In the genomic region with DNA sequence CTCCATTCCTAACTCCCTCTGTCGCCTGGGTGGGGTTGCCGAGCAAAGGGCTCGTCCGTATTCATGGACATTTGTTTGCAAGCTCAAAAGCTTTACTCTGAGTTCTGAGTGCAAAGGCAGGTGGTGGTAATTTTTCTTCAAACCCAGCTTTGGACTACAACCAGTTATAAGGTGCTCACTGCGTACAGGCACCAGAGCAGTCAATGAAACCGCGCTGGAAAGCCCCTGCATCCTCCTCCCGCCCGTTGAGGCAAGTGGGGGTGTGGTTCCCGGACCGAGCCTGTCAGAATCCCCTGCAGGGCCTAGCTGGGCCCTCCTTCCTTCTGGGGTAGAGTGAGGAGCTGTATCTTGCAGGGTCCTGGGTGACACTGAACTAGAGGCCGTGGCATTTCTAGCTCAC, we compare ENCODE assay signal across 9 cellular contexts. TPM values are rescaled to one million over a fixed set of nuclear protein-coding genes. Genes with fewer than 3 reads are reported as not detected.
DNase-seq lines count a peak whose midpoint lies in the region; ATAC-seq and TF ChIP-seq lines count a peak whose summit lies in the region.
"Had no signal": no experiment of that assay in that cellular context is flagged by ENCODE, and none has a peak within 500 bp of the region (broad histone marks: within the 10 kb centered on the region; RNA-seq: fewer than 3 reads in every experiment).

No MANE protein-coding gene starts in this region.

- POLR2A ChIA-PET in MCF 10A (lab: Yijun Ruan, JAX) (interaction anchor here (0.6 to 1.7 kb wide), 3 partner anchors 11 to 48 kb away, joined by 3 to 5 read pairs (median 3); no protein-coding TSS in a partner anchor), SK-N-SH (lab: Yijun Ruan, JAX) (no interaction called here)

- H3K4me3 ChIP-seq in breast epithelium = peak overlapping the region; percentile 6 to 49 (median 26)
- H3K4me3 ChIP-seq in suprapubic skin = peak overlapping the region; percentile 36
- no peak overlapping the region for H3K4me3 ChIP-seq in SK-N-SH (ENCODE audit: low read depth in 2 of 2, low read length in 1 of 2)

- no peaks in the 10 kb centered on the region for H3K9me3 Mint-ChIP-seq in MCF 10A (ENCODE audit: unreplicated experiment)

- H3K36me3 ChIP-seq in breast epithelium = no peaks in the 10 kb centered on the region
- H3K36me3 ChIP-seq in suprapubic skin = no peaks in the 10 kb centered on the region
- H3K36me3 ChIP-seq in SK-N-SH (replicated peaks in 1 of 2; ENCODE audit: control insufficient read depth in 1 of 2, insufficient read depth in 2 of 2, low read length in 1 of 2) = no peaks in the 10 kb centered on the region

- no peaks in the 10 kb centered on the region for H3K36me3 Mint-ChIP-seq in MCF 10A (ENCODE audit: insufficient read depth, unreplicated experiment)

- H3K27me3 ChIP-seq in breast epithelium (no peaks in the 10 kb centered on the region), suprapubic skin (no peaks in the 10 kb centered on the region), SK-N-SH (ENCODE audit: insufficient read depth) (no peaks in the 10 kb centered on the region)

- no peak for TF ChIP-seq RAD21 in SK-N-SH (IDR thresholded peaks at IDR 0.05; ENCODE audit: low read length)

- no peak for TF ChIP-seq POLR2A in breast epithelium (IDR thresholded peaks at IDR 0.05)
- TF ChIP-seq POLR2A in suprapubic skin (IDR thresholded peaks at IDR 0.05) = no peak

- intact Hi-C loops in breast epithelium (cut with DNase I; ENCODE audit: low total_unique reads) = loop anchor here (5.0 kb wide), 1 partner anchor 1738 kb away; no protein-coding TSS in a partner anchor
- intact Hi-C loops in MCF 10A (cut with micrococcal nuclease) = no loop called here

- 55% methylated on average over 11 of the region's 12 CpGs for WGBS in suprapubic skin
- WGBS in SK-N-SH (ENCODE audit: low lambda C conversion rate) = 92% methylated on average over 12 of the region's 12 CpGs

- CTCF ChIA-PET in MCF 10A (lab: Yijun Ruan, JAX) (interaction anchor here (0.6 to 2.2 kb wide), 17 partner anchors 9 to 564 kb away, joined by 3 to 9 read pairs (median 4); no protein-coding TSS in a partner anchor), SK-N-SH (lab: Yijun Ruan, JAX) (interaction anchor here (0.7 to 8.6 kb wide), 8 partner anchors 9 to 155 kb away, joined by 3 to 55 read pairs (median 6); no protein-coding TSS in a partner anchor)

- ATAC-seq in HG03565 (IDR thresholded peaks at IDR 0.05; ENCODE audit: unreplicated experiment) (peak; percentile 37), GM21367 (IDR thresholded peaks at IDR 0.05; ENCODE audit: unreplicated experiment) (no peak)

- H3K9me3 ChIP-seq in breast epithelium (no peaks in the 10 kb centered on the region), suprapubic skin (no peaks in the 10 kb centered on the region), SK-N-SH (no peaks in the 10 kb centered on the region)

- H4K20me1 ChIP-seq in SK-N-SH (ENCODE audit: insufficient read depth) = no peaks in the 10 kb centered on the region

- TF ChIP-seq CTCF in breast epithelium (IDR thresholded peaks at IDR 0.05) (no peak), MCF 10A (IDR thresholded peaks at IDR 0.05; ENCODE audit: unreplicated experiment) (no peak), suprapubic skin (IDR thresholded peaks at IDR 0.05) (no peak), SK-N-SH (IDR thresholded peaks at IDR 0.05) (no peak)

- H2AFZ ChIP-seq in SK-N-SH (ENCODE audit: low read depth) = no peak overlapping the region

- H3F3A ChIP-seq in SK-N-SH (replicated peaks; ENCODE audit: insufficient read depth) = no peaks in the 10 kb centered on the region

- no peak overlapping the region for H3K27ac Mint-ChIP-seq in MCF 10A (ENCODE audit: low read depth, unreplicated experiment)

- TF ChIP-seq EP300 in suprapubic skin (IDR thresholded peaks at IDR 0.05) (no peak), SK-N-SH (IDR thresholded peaks at IDR 0.05; ENCODE audit: borderline replicate concordance in 1 of 2, low read depth in 1 of 2, low read length in 1 of 2) (no peak)

- H3K4me1 Mint-ChIP-seq in MCF 10A (ENCODE audit: insufficient read depth, unreplicated experiment) = no peaks in the 10 kb centered on the region

- no peaks in the 10 kb centered on the region for H3K27me3 Mint-ChIP-seq in MCF 10A (ENCODE audit: insufficient read depth, unreplicated experiment)

- H3K9me2 ChIP-seq in SK-N-SH = no peaks in the 10 kb centered on the region

- no peak overlapping the region for H3K4me2 ChIP-seq in SK-N-SH

- no peaks in the 10 kb centered on the region for H3K79me2 ChIP-seq in SK-N-SH (ENCODE audit: insufficient read depth)

- no peak overlapping the region for H3K4me3 Mint-ChIP-seq in MCF 10A (ENCODE audit: unreplicated experiment)

- no peak overlapping the region for H3K9ac ChIP-seq in SK-N-SH

- H3K4me1 ChIP-seq in breast epithelium (no peaks in the 10 kb centered on the region), suprapubic skin (peaks cover 11% of the 10 kb centered on the region), SK-N-SH (ENCODE audit: control insufficient read depth in 1 of 2, insufficient read depth in 2 of 2, low read depth in 1 of 2, low read length in 1 of 2) (peaks cover 0 to 4% of the 10 kb centered on the region in 2 experiments; a peak in 1 of 4 replicates)

- H3K27ac ChIP-seq in breast epithelium (no peak overlapping the region), suprapubic skin (no peak overlapping the region), SK-N-SH (ENCODE audit: low read depth in 2 of 2, low read length in 1 of 2) (no peak overlapping the region)

- BruUV-seq in MCF 10A (replicated peaks; lab: Mats Ljungman, UMichigan) = no TSS peak

- DNase-seq in breast epithelium (ENCODE audit: low spot score in 2 of 2) (no peak), MCF 10A (ENCODE audit: unreplicated experiment) (no peak), suprapubic skin (ENCODE audit: low spot score in 2 of 2) (no peak), SK-N-SH (no peak), DMS53 (lab: John Stamatoyannopoulos, UW) (no peak)
- peak; percentile 39 for DNase-seq in activated gamma-delta T cell treated with anti-CD3 and anti-CD28 coated beads, Interleukin-2, amount 50 U/mL, for 16 hours (ENCODE audit: low read depth)

TF ChIP-seq in SK-N-SH, 30 proteins besides CTCF, POLR2A, EP300 and RAD21 (continues in another document):
- TF ChIP-seq RCOR1 (IDR thresholded peaks at IDR 0.05; ENCODE audit: low read length) (no peak), POLR2AphosphoS5 (IDR thresholded peaks at IDR 0.05; ENCODE audit: low read depth, low read length) (no peak), MEF2A (IDR thresholded peaks at IDR 0.05; ENCODE audit: borderline replicate concordance, low read depth) (no peak), FOXJ3 (CRISPR knock-in tag; IDR thresholded peaks at IDR 0.05) (no peak), CHD2 (IDR thresholded peaks at IDR 0.05; ENCODE audit: low read length, partially characterized antibody) (no peak), GABPA (IDR thresholded peaks at IDR 0.05; ENCODE audit: low read depth) (no peak), EZH2phosphoT487 (IDR thresholded peaks at IDR 0.05; ENCODE audit: borderline replicate concordance, low read depth) (no peak)
- TF ChIP-seq, protein P1, sequence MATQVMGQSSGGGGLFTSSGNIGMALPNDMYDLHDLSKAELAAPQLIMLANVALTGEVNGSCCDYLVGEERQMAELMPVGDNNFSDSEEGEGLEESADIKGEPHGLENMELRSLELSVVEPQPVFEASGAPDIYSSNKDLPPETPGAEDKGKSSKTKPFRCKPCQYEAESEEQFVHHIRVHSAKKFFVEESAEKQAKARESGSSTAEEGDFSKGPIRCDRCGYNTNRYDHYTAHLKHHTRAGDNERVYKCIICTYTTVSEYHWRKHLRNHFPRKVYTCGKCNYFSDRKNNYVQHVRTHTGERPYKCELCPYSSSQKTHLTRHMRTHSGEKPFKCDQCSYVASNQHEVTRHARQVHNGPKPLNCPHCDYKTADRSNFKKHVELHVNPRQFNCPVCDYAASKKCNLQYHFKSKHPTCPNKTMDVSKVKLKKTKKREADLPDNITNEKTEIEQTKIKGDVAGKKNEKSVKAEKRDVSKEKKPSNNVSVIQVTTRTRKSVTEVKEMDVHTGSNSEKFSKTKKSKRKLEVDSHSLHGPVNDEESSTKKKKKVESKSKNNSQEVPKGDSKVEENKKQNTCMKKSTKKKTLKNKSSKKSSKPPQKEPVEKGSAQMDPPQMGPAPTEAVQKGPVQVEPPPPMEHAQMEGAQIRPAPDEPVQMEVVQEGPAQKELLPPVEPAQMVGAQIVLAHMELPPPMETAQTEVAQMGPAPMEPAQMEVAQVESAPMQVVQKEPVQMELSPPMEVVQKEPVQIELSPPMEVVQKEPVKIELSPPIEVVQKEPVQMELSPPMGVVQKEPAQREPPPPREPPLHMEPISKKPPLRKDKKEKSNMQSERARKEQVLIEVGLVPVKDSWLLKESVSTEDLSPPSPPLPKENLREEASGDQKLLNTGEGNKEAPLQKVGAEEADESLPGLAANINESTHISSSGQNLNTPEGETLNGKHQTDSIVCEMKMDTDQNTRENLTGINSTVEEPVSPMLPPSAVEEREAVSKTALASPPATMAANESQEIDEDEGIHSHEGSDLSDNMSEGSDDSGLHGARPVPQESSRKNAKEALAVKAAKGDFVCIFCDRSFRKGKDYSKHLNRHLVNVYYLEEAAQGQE (IDR thresholded peaks at IDR 0.05; ENCODE audit: low read depth, low read length) = no peak
- TF ChIP-seq, protein P2, sequence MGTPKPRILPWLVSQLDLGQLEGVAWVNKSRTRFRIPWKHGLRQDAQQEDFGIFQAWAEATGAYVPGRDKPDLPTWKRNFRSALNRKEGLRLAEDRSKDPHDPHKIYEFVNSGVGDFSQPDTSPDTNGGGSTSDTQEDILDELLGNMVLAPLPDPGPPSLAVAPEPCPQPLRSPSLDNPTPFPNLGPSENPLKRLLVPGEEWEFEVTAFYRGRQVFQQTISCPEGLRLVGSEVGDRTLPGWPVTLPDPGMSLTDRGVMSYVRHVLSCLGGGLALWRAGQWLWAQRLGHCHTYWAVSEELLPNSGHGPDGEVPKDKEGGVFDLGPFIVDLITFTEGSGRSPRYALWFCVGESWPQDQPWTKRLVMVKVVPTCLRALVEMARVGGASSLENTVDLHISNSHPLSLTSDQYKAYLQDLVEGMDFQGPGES (IDR thresholded peaks at IDR 0.05; ENCODE audit: low read depth, low read length) = no peak
- TF ChIP-seq, protein P3, sequence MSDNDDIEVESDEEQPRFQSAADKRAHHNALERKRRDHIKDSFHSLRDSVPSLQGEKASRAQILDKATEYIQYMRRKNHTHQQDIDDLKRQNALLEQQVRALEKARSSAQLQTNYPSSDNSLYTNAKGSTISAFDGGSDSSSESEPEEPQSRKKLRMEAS (IDR thresholded peaks at IDR 0.05; ENCODE audit: low read depth) = no peak

RNA-seq across cellular contexts. Expression of a gene that starts 22.3 kb away (rescaled TPM):
- total RNA-seq in breast epithelium (under 1 TPM; 0.16 to 0.88 (median 0.33) TPM), MCF 10A (2022) (not detected in 2 replicates), suprapubic skin (under 1 TPM in 1 of 4 donors, not detected in 3; 0.17 TPM)
- polyA plus RNA-seq in SK-N-SH (2012; rRNA removed) = 0.15 and 0.19 TPM in 2 replicates
- polyA plus RNA-seq in SK-N-SH (2012; cell fraction: cytosol; rRNA removed) = 0.04 and 0.12 TPM in 2 replicates
- 0.29 and 0.69 TPM in 2 replicates for polyA plus RNA-seq in SK-N-SH (2012; cell fraction: nucleus; rRNA removed)
- total RNA-seq: NCI-H460 had no signal

Comparison
In these comparisons a context has a peak if more than half of its experiments do, and no peak if none do; other contexts are left out.
1. H3K4me3 ChIP-seq: peak in breast epithelium (3 of 3) and suprapubic skin (single experiment); none in SK-N-SH (0 of 2).